In the genomic region with DNA sequence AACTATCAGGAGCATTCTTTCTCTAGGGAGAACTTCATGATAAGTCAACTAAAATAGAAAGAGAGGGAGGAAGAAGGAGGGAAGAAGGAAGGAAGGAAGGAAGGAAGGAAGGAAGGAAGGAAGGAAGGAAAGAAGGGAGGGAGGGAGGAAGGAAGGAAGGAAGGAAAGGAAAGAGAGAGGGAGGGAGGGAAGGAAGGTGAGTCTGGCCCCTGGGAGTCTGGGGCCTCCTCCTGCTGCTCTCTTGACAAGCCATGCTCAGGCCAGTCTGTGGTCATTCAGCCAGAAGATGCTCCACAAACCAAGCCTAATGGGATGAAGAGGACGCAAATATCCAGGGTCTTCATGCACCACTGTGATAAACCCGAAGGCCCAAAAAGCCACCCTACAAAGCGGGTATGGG, we compare ENCODE assay signal across 24 cellular contexts.
"Had no signal": no experiment of that assay in that cellular context is flagged by ENCODE, and none has a peak within 500 bp of the region (broad histone marks: within the 10 kb centered on the region; RNA-seq: fewer than 3 reads in every experiment).

No MANE protein-coding gene starts in this region.

- DNase-seq: stimulated activated CD4-positive, alpha-beta T cell treated with anti-CD3 and anti-CD28 coated beads, Interleukin-2, amount 100 ng/mL, for 48 hours; stimulated activated CD4-positive, alpha-beta T cell treated with anti-CD3 and anti-CD28 coated beads, Interleukin-4, amount 100 ng/mL, for 1 hour; stimulated activated CD4-positive, alpha-beta T cell treated with anti-CD3 and anti-CD28 coated beads, Interleukin-4, amount 100 ng/mL, for 24 hours; stimulated activated CD4-positive, alpha-beta T cell treated with anti-CD3 and anti-CD28 coated beads, Interleukin-4, amount 100 ng/mL, for 4 hours; stimulated activated CD8-positive, alpha-beta memory T cell treated with anti-CD3 and anti-CD28 coated beads, Interleukin-4, amount 100 ng/mL, for 48 hours; stimulated activated naive B cell treated with anti-CD40 and anti-IgM and Interleukin-4, amounts not matched to agents 10 μg/mL and 1 μg/mL and 100 μg/mL, for 72 hours; stimulated activated naive CD4-positive, alpha-beta T cell; stimulated activated naive CD4-positive, alpha-beta T cell treated with Interleukin-2 at 50 U/mL for 16 hours; stimulated activated naive CD8-positive, alpha-beta T cell treated with anti-CD3 and anti-CD28 coated beads, Interleukin-15, amount 100 ng/mL, for 72 hours; stimulated activated naive CD8-positive, alpha-beta T cell treated with anti-CD3 and anti-CD28 coated beads, Interleukin-15, Interleukin-2, amounts not matched to agents 100 U/mL and 50 U/mL, for 24 hours; stomach; substantia nigra; testis; thyroid gland; tibial artery; transverse colon; trophoblast cell; upper lobe of left lung; upper lobe of right lung; uterus had no signal

- H3K9me3 ChIP-seq: stomach, suprapubic skin, testis, thoracic aorta, thyroid gland, tibial artery, tibial nerve, transverse colon, upper lobe of left lung, upper lobe of right lung, uterus, vagina had no signal

- H3K36me3 ChIP-seq: stomach, suprapubic skin, thoracic aorta, thyroid gland, tibial artery, tibial nerve, transverse colon, upper lobe of left lung, upper lobe of right lung, uterus, vagina had no signal

- H3K4me3 ChIP-seq: stomach, suprapubic skin, testis, thoracic aorta, thyroid gland, tibial artery, tibial nerve, transverse colon, upper lobe of left lung, upper lobe of right lung, uterus, vagina had no signal

- H3K27ac ChIP-seq: stomach, suprapubic skin, testis, thoracic aorta, thyroid gland, tibial artery, tibial nerve, transverse colon, upper lobe of left lung, upper lobe of right lung, uterus, vagina had no signal

- H3K27me3 ChIP-seq: suprapubic skin, testis, thyroid gland, tibial artery, tibial nerve, transverse colon, upper lobe of left lung, upper lobe of right lung, uterus, vagina had no signal

- H3K4me1 ChIP-seq: stomach, suprapubic skin, testis, thyroid gland, tibial artery, tibial nerve, upper lobe of left lung, upper lobe of right lung, uterus, vagina had no signal
